Comparison of ENCODE assay signal across 25 cellular contexts in genomic region chr2:175976758-175977157, GRCh38. TPM values are rescaled to one million over a fixed set of nuclear protein-coding genes. Genes with fewer than 3 reads are reported as not detected.
DNase-seq lines count a peak whose midpoint lies in the region; ATAC-seq and TF ChIP-seq lines count a peak whose summit lies in the region.
"Had no signal": no experiment of that assay in that cellular context is flagged by ENCODE, and none has a peak within 500 bp of the region (broad histone marks: within the 10 kb centered on the region; RNA-seq: fewer than 3 reads in every experiment).

No MANE protein-coding gene starts in this region.

- H3K4me2 ChIP-seq in osteoblast (ENCODE audit: insufficient read depth, low read length), result no peak overlapping the region
- H3K4me2 ChIP-seq: BLaER1 treated with 17β-estradiol and CSF1 and Interleukin-3, amounts not matched to agents 10 nM and 100 nM had no signal

- ATAC-seq in RWPE2 (ENCODE audit: low read depth) (peak; percentile 84), GM21723 (IDR thresholded peaks at IDR 0.05; ENCODE audit: unreplicated experiment) (no peak)
- ATAC-seq: activated T-cell treated with anti-CD3 and anti-CD28 coated beads, Interleukin-2, amount 50 U/mL, for 4 hours; K562; naive thymus-derived CD4-positive, alpha-beta T cell; psoas muscle; stimulated activated naive CD8-positive, alpha-beta T cell treated with anti-CD3 and anti-CD28 coated beads, Interleukin-15, Interleukin-2, amounts not matched to agents 100 U/mL and 50 U/mL, for 24 hours had no signal

- H3K36me3 ChIP-seq in RWPE2 (ENCODE audit: low read depth), result peaks cover 21% of the 10 kb centered on the region
- peaks cover 7% of the 10 kb centered on the region for H3K36me3 ChIP-seq in osteoblast (ENCODE audit: insufficient read depth, low read length)
- H3K36me3 ChIP-seq: thoracic aorta had no signal

- H4K20me1 ChIP-seq in osteoblast (ENCODE audit: insufficient read depth, low read length), result no peaks in the 10 kb centered on the region
- H4K20me1 ChIP-seq: BLaER1 treated with 17β-estradiol and CSF1 and Interleukin-3, amounts not matched to agents 10 nM and 100 nM had no signal

- H3K4me3 ChIP-seq in RWPE2 (ENCODE audit: severe bottlenecking) (no peak overlapping the region), osteoblast (ENCODE audit: insufficient read depth, low read length) (no peak overlapping the region)
- H3K4me3 ChIP-seq: BLaER1 treated with 17β-estradiol and CSF1 and Interleukin-3, amounts not matched to agents 10 nM and 100 nM; K562; left ventricle myocardium inferior; MG63; psoas muscle; thoracic aorta had no signal

- H3K27ac ChIP-seq in RWPE2 (ENCODE audit: poor library complexity, severe bottlenecking), result no peak overlapping the region
- H3K27ac ChIP-seq in osteoblast (ENCODE audit: low read depth, low read length), result no peak overlapping the region
- H3K27ac ChIP-seq: BLaER1 treated with 17β-estradiol and CSF1 and Interleukin-3, amounts not matched to agents 10 nM and 100 nM; epithelial cell of prostate; left ventricle myocardium inferior; psoas muscle; thoracic aorta had no signal

- H3K79me2 ChIP-seq in osteoblast (ENCODE audit: insufficient read depth, low read length), result no peaks in the 10 kb centered on the region

- H3K27me3 ChIP-seq in RWPE2 (ENCODE audit: insufficient read depth, poor library complexity, severe bottlenecking), result no peaks in the 10 kb centered on the region
- no peaks in the 10 kb centered on the region for H3K27me3 ChIP-seq in osteoblast (ENCODE audit: insufficient read depth, low read length)
- H3K27me3 ChIP-seq: BLaER1 treated with 17β-estradiol and CSF1 and Interleukin-3, amounts not matched to agents 10 nM and 100 nM; MG63 had no signal

- H3K9me3 ChIP-seq in RWPE2 (ENCODE audit: severe bottlenecking), result no peaks in the 10 kb centered on the region
- no peaks in the 10 kb centered on the region for H3K9me3 ChIP-seq in osteoblast (ENCODE audit: low read depth, low read length)
- H3K9me3 ChIP-seq: left ventricle myocardium inferior, psoas muscle, thoracic aorta had no signal

- TF ChIP-seq CTCF in RWPE2 (IDR thresholded peaks at IDR 0.05; ENCODE audit: poor library complexity, severe bottlenecking) (no peak), osteoblast (IDR thresholded peaks at IDR 0.05; ENCODE audit: extremely low read depth, low read depth, low read length) (no peak)

- no peak overlapping the region for H2AFZ ChIP-seq in osteoblast (ENCODE audit: low read length)

- H3K4me1 ChIP-seq in RWPE2 (ENCODE audit: insufficient read depth, poor library complexity, severe bottlenecking), result no peaks in the 10 kb centered on the region
- peaks cover 8% of the 10 kb centered on the region for H3K4me1 ChIP-seq in osteoblast (ENCODE audit: insufficient read depth, low read length)
- H3K4me1 ChIP-seq: BLaER1 treated with 17β-estradiol and CSF1 and Interleukin-3, amounts not matched to agents 10 nM and 100 nM; psoas muscle had no signal

- DNase-seq in ELR (ENCODE audit: low read depth) (peak; percentile 62), RWPE2 (ENCODE audit: low spot score) (no peak), fibroblast of peridontal ligament (ENCODE audit: extremely low read depth) (peak; percentile 32), osteoblast (ENCODE audit: insufficient read length, low spot score, missing footprints) (peak; percentile 3), SW 1271 (lab: John Stamatoyannopoulos, UW) (no peak), NCI-H446 (lab: John Stamatoyannopoulos, UW) (no peak)
- no peak for DNase-seq in NK-92 treated with Interleukin-12 subunit alpha and Interleukin-12 subunit beta, amount 100 ng/mL, for 24 hours (lab: John Stamatoyannopoulos, UW)
- DNase-seq: activated CD4-positive, alpha-beta T cell treated with anti-CD3 and anti-CD28 coated beads, Interleukin-2, amount 50 U/mL, for 1 hour; activated T-cell treated with anti-CD3 and anti-CD28 coated beads, Interleukin-2, amount 50 U/mL, for 4 hours; hypothalamus; immature natural killer cell; left ventricle myocardium inferior; MG63; naive thymus-derived CD4-positive, alpha-beta T cell; NCI-H1417; OCI-M1; psoas muscle; SHP77; stimulated activated naive CD8-positive, alpha-beta T cell treated with anti-CD3 and anti-CD28 coated beads, Interleukin-15, Interleukin-2, amounts not matched to agents 100 U/mL and 50 U/mL, for 24 hours; T1000 had no signal

RNA-seq across cellular contexts. Expression of gene LNPK, which starts 25.3 kb away (rescaled TPM):
- total RNA-seq in osteoblast, result 51.0 and 55.0 TPM in 2 replicates

Comparison
In these comparisons a context has a peak if more than half of its experiments do, and no peak if none do; other contexts are left out.
1. DNase-seq: peak in ELR (single experiment), fibroblast of peridontal ligament (single experiment) and osteoblast (single experiment); none in RWPE2 (single experiment), SW 1271 (0 of 2), NCI-H446 (0 of 2) and NK-92 treated with Interleukin-12 subunit alpha and Interleukin-12 subunit beta, amount 100 ng/mL, for 24 hours (single experiment).